Comparison of ENCODE assay signal across 9 cellular contexts in the genomic region with DNA sequence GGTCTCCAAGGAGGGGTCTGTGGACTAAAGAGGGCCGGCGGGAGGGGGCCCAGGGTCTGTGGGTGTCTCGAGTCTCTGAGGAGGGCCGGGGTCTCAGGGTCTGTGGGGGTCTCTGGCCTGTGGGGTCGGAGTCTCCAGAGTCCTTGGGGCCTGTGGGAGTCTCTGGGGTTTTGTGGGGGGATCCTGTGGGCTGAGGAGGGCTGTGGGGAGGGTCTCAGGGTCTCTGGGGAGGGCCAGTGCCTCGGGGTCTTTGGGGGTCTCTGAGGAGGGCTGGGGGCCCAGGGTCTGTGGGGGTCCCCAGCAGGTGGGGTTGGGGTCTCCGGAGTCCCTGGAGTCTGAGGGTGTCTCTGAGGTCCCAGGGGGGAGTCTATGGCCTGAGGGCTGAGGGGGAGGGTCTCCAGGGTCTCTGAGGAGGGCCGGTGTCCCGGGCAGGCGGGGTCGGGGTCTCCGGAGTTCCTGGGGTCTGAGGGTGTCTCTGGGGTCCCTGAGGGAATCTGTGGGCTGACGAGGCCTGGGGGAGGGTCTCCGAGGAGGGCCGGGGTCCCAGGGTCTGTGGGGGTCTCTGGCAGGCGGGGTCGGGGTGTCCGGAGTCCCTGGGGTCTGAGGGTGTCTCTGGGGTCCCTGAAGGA. TPM values are rescaled to one million over a fixed set of nuclear protein-coding genes. Genes with fewer than 3 reads are reported as not detected.
DNase-seq lines count a peak whose midpoint lies in the region; ATAC-seq, FAIRE-seq and TF ChIP-seq lines count a peak whose summit lies in the region.
"Had no signal": no experiment of that assay in that cellular context is flagged by ENCODE, and none has a peak within 500 bp of the region (broad histone marks: within the 10 kb centered on the region; RNA-seq: fewer than 3 reads in every experiment).

No MANE protein-coding gene starts in this region.

- H3K27me3 ChIP-seq in astrocyte (ENCODE audit: insufficient read depth, low read length), result no peaks in the 10 kb centered on the region
- H3K27me3 ChIP-seq in kidney epithelial cell (ENCODE audit: control insufficient read depth, insufficient read depth, low read length), result no peaks in the 10 kb centered on the region
- no peaks in the 10 kb centered on the region for H3K27me3 ChIP-seq in subcutaneous abdominal adipose tissue (ENCODE audit: control insufficient read depth in 5 of 5, insufficient read depth in 4 of 5, low read length in 5 of 5)

- peak overlapping the region; percentile 55 for H2AFZ ChIP-seq in astrocyte (ENCODE audit: low read depth, low read length)

- H3K9me3 Mint-ChIP-seq in astrocyte (ENCODE audit: unreplicated experiment), result peaks cover 2% of the 10 kb centered on the region

- peak overlapping the region; percentile 98 for H3K9ac ChIP-seq in astrocyte (ENCODE audit: low read length)
- peak overlapping the region; percentile 90 to 99 (median 98) for H3K9ac ChIP-seq in subcutaneous abdominal adipose tissue (ENCODE audit: low read length in 5 of 5)

- H3K4me1 ChIP-seq in astrocyte (ENCODE audit: insufficient read depth, low read length) (peaks cover 22% of the 10 kb centered on the region), subcutaneous abdominal adipose tissue (ENCODE audit: control insufficient read depth in 5 of 5, insufficient read depth in 5 of 5, low read length in 5 of 5) (peaks cover 3 to 50% (median 39%) of the 10 kb centered on the region in 5 donors)

- no peak overlapping the region for H3K27ac Mint-ChIP-seq in astrocyte (ENCODE audit: unreplicated experiment)

- H3K4me1 Mint-ChIP-seq in astrocyte (ENCODE audit: low read depth, unreplicated experiment), result peaks cover 14% of the 10 kb centered on the region

- H3K27me3 Mint-ChIP-seq in astrocyte (ENCODE audit: low read depth, unreplicated experiment), result no peaks in the 10 kb centered on the region

- H3K36me3 ChIP-seq in astrocyte (ENCODE audit: insufficient read depth, low read length) (no peaks in the 10 kb centered on the region), kidney epithelial cell (ENCODE audit: control insufficient read depth, insufficient read depth, low read length) (no peaks in the 10 kb centered on the region), subcutaneous abdominal adipose tissue (ENCODE audit: control insufficient read depth in 5 of 5, insufficient read depth in 5 of 5, low read length in 5 of 5) (no peaks in the 10 kb centered on the region)

- H3K4me2 ChIP-seq in astrocyte (ENCODE audit: low read length), result peak overlapping the region; percentile 98

- ATAC-seq in HG02981 (IDR thresholded peaks at IDR 0.05; ENCODE audit: unreplicated experiment), result no peak

- peaks cover 46% of the 10 kb centered on the region for H3K79me2 ChIP-seq in astrocyte (ENCODE audit: insufficient read depth, low read length)

- H3K4me3 Mint-ChIP-seq in astrocyte (ENCODE audit: unreplicated experiment), result peak overlapping the region; percentile 82

- H3K36me3 Mint-ChIP-seq in astrocyte (ENCODE audit: low read depth, unreplicated experiment), result peaks cover 8% of the 10 kb centered on the region

- peaks cover 26% of the 10 kb centered on the region for H4K20me1 ChIP-seq in astrocyte (ENCODE audit: insufficient read depth, low read length)

- no peak for TF ChIP-seq CTCF in astrocyte (IDR thresholded peaks at IDR 0.05; ENCODE audit: insufficient read depth, low read depth, low read length)
- TF ChIP-seq CTCF in kidney epithelial cell (IDR thresholded peaks at IDR 0.05; ENCODE audit: insufficient read depth, low read length, poor library complexity, severe bottlenecking), result no peak

- H3K27ac ChIP-seq in astrocyte (ENCODE audit: low read depth, low read length) (peak overlapping the region; percentile 87), subcutaneous abdominal adipose tissue (ENCODE audit: low read depth, low read length) (peak overlapping the region; percentile 93)

- H3K9me3 ChIP-seq in astrocyte (ENCODE audit: insufficient read depth, low read depth, low read length) (no peaks in the 10 kb centered on the region), subcutaneous abdominal adipose tissue (ENCODE audit: control insufficient read depth in 5 of 5, low read length in 5 of 5) (no peaks in the 10 kb centered on the region)

- peak overlapping the region; percentile 73 for H3K4me3 ChIP-seq in Jurkat, Clone E6-1 (ENCODE audit: low read length)
- H3K4me3 ChIP-seq in astrocyte (ENCODE audit: insufficient read depth, low read depth, low read length) (peak overlapping the region; percentile 72), kidney epithelial cell (ENCODE audit: low read depth, low read length) (peak overlapping the region; percentile 78), subcutaneous abdominal adipose tissue (ENCODE audit: low read depth in 1 of 5, low read length in 5 of 5) (peak overlapping the region in 4 of 5 donors; percentile 70 to 81 (median 73))

- in situ Hi-C loops in ACHN (cut with HindIII; ENCODE audit: low pct_ligation_motif_present, low pct_unique_long_range_greater_than_20kb, low sequenced_read_pairs), result no loop called here

- no peak for FAIRE-seq in astrocyte (lab: Jason Lieb, UNC)

- DNase-seq in Jurkat, Clone E6-1 (ENCODE audit: low read depth, low spot score), result no peak
- DNase-seq in astrocyte (ENCODE audit: low read depth) (no peak), kidney epithelial cell (ENCODE audit: low read depth) (no peak), ACHN (no peak), NCI-H446 (lab: John Stamatoyannopoulos, UW) (no peak), NCI-H226 (no peak)
- DNase-seq: amniotic stem cell had no signal

RNA-seq across cellular contexts. Expression of a gene that starts 0.6 kb away (rescaled TPM):
- polyA plus RNA-seq in Jurkat, Clone E6-1 (2012; ENCODE audit: insufficient read depth, insufficient read length), result 45.3 TPM
- total RNA-seq in astrocyte, result 46.4 and 48.3 TPM in 2 replicates
- 52.1 and 73.3 TPM in 2 replicates for total RNA-seq in kidney epithelial cell

RNA-seq across cellular contexts. Expression of a gene that starts 52.5 kb away (rescaled TPM):
- 0.75 TPM for polyA plus RNA-seq in Jurkat, Clone E6-1 (2012; ENCODE audit: insufficient read depth, insufficient read length)
- total RNA-seq in astrocyte, result 0.73 and 1.0 TPM in 2 replicates
- total RNA-seq in kidney epithelial cell, result 0.25 and 0.34 TPM in 2 replicates

RNA-seq across cellular contexts. Expression of a gene that starts 58.8 kb away (rescaled TPM):
- not detected for polyA plus RNA-seq in Jurkat, Clone E6-1 (2012; ENCODE audit: insufficient read depth, insufficient read length)
- total RNA-seq in astrocyte (not detected in 2 replicates), kidney epithelial cell (not detected in 2 replicates)
